8 cellular contexts compared by ENCODE assay signal in genomic region chr15:79184465-79184892, GRCh38.
A peak's percentile ranks its signal among the peaks of the same experiment; 100 is the strongest.
DNase-seq lines count a peak whose midpoint lies in the region; ATAC-seq and TF ChIP-seq lines count a peak whose summit lies in the region.

No MANE protein-coding gene starts in this region.

- DNase-seq in AG04450 (ENCODE audit: low read depth, low spot score) (peak; percentile 8), GM19238 (ENCODE audit: insufficient read length, low spot score) (peak; percentile 45), NCI-H524 (lab: John Stamatoyannopoulos, UW) (peak; percentile 40 to 73), mesenchymal stem cell (peak; percentile 61)
- DNase-seq in activated CD4-positive, alpha-beta memory T cell treated with anti-CD3 and anti-CD28 coated beads, Interleukin-2, amount 10 ng/mL, durations not matched to agents 7 days and 5 days: peak; percentile 71
- peak; percentile 40 for DNase-seq in effector CD8-positive, alpha-beta T cell (lab: John Stamatoyannopoulos, UW)
- DNase-seq in stimulated activated CD8-positive, alpha-beta memory T cell treated with anti-CD3 and anti-CD28 coated beads, Interleukin-15, amount 100 ng/mL, for 24 hours (ENCODE audit: low read depth): peak; percentile 35

- no peak overlapping the region for H3K18ac ChIP-seq in mesenchymal stem cell (ENCODE audit: low read depth in 1 of 2, low read length in 2 of 2)

- no peak overlapping the region for H3K4me3 ChIP-seq in AG04450 (ENCODE audit: low read depth, low read length)
- no peak overlapping the region for H3K4me3 ChIP-seq in mesenchymal stem cell (ENCODE audit: insufficient read depth in 1 of 2, low read depth in 1 of 2, low read length in 2 of 2)

- POLR2A ChIA-PET in AG04450 (lab: Yijun Ruan, JAX): no interaction called here
- POLR2A ChIA-PET in activated CD4-positive, alpha-beta memory T cell treated with anti-CD3 and anti-CD28 coated beads, Interleukin-2, amount 10 ng/mL, durations not matched to agents 7 days and 5 days (lab: Charles Lee): interaction anchor here (1.4 kb wide), 1 partner anchor 10 kb away, joined by 5 read pairs; no protein-coding TSS in a partner anchor

- H3K36me3 Mint-ChIP-seq in activated CD4-positive, alpha-beta memory T cell treated with anti-CD3 and anti-CD28 coated beads, Interleukin-2, amount 10 ng/mL, durations not matched to agents 7 days and 5 days (ENCODE audit: low read depth): no peaks in the 10 kb centered on the region

- H3K79me1 ChIP-seq in mesenchymal stem cell (replicated peaks; ENCODE audit: low read length, poor library complexity, severe bottlenecking): no peaks in the 10 kb centered on the region

- no peaks in the 10 kb centered on the region for H3K9me3 Mint-ChIP-seq in activated CD4-positive, alpha-beta memory T cell treated with anti-CD3 and anti-CD28 coated beads, Interleukin-2, amount 10 ng/mL, durations not matched to agents 7 days and 5 days

- no peak overlapping the region for H2BK12ac ChIP-seq in mesenchymal stem cell (ENCODE audit: low read length in 2 of 2)

- H3K4me1 Mint-ChIP-seq in activated CD4-positive, alpha-beta memory T cell treated with anti-CD3 and anti-CD28 coated beads, Interleukin-2, amount 10 ng/mL, durations not matched to agents 7 days and 5 days: no peaks in the 10 kb centered on the region

- 18% methylated on average over 4 of the region's 4 CpGs for WGBS in mesenchymal stem cell

- TF ChIP-seq CTCF in AG04450 (IDR thresholded peaks at IDR 0.05; ENCODE audit: low read depth, low read length): peak; percentile 97

- H2BK120ac ChIP-seq in mesenchymal stem cell (ENCODE audit: low read depth, low read length): no peak overlapping the region

- no peak overlapping the region for H2BK15ac ChIP-seq in mesenchymal stem cell (ENCODE audit: low read depth, poor library complexity, severe bottlenecking)

- CTCF ChIA-PET in AG04450 (lab: Charles Lee): interaction anchor here (0.6 to 5.0 kb wide), 67 partner anchors 8 to 570 kb away, joined by 3 to 68 read pairs (median 4); partner anchors contain the start of gene ADAMTS7
- CTCF ChIA-PET in activated CD4-positive, alpha-beta memory T cell treated with anti-CD3 and anti-CD28 coated beads, Interleukin-2, amount 10 ng/mL, durations not matched to agents 7 days and 5 days (lab: Charles Lee): interaction anchor here (0.6 to 3.3 kb wide), 32 partner anchors 8 to 433 kb away, joined by 3 to 57 read pairs (median 4); no protein-coding TSS in a partner anchor

- no peak overlapping the region for H3K14ac ChIP-seq in mesenchymal stem cell (ENCODE audit: low read length in 2 of 2)

- H3K27me3 Mint-ChIP-seq in activated CD4-positive, alpha-beta memory T cell treated with anti-CD3 and anti-CD28 coated beads, Interleukin-2, amount 10 ng/mL, durations not matched to agents 7 days and 5 days: peaks cover 8% of the 10 kb centered on the region

- no peak overlapping the region for H3K27ac ChIP-seq in AG04450 (ENCODE audit: low read depth, low read length)
- no peak overlapping the region for H3K27ac ChIP-seq in mesenchymal stem cell (ENCODE audit: low read length, poor library complexity, severe bottlenecking)

- no peak overlapping the region for H3K23ac ChIP-seq in mesenchymal stem cell (ENCODE audit: low read length in 2 of 2)

- no peak for ATAC-seq in GM19328 (IDR thresholded peaks at IDR 0.05; ENCODE audit: unreplicated experiment)

- no peak overlapping the region for H4K8ac ChIP-seq in mesenchymal stem cell (ENCODE audit: low read length)

- H3K9ac ChIP-seq in mesenchymal stem cell (ENCODE audit: low read length): no peak overlapping the region

- H2BK5ac ChIP-seq in mesenchymal stem cell (ENCODE audit: low read depth, low read length, poor library complexity, severe bottlenecking): no peak overlapping the region

- H3K4me2 ChIP-seq in mesenchymal stem cell (ENCODE audit: low read length, poor library complexity, severe bottlenecking): no peak overlapping the region

- H3K27ac Mint-ChIP-seq in activated CD4-positive, alpha-beta memory T cell treated with anti-CD3 and anti-CD28 coated beads, Interleukin-2, amount 10 ng/mL, durations not matched to agents 7 days and 5 days: no peak overlapping the region

- peaks cover 2% of the 10 kb centered on the region for H3K4me1 ChIP-seq in mesenchymal stem cell (ENCODE audit: control insufficient read depth, insufficient read depth, low read depth, low read length)

- H3K4me3 Mint-ChIP-seq in activated CD4-positive, alpha-beta memory T cell treated with anti-CD3 and anti-CD28 coated beads, Interleukin-2, amount 10 ng/mL, durations not matched to agents 7 days and 5 days: no peak overlapping the region

- no peak overlapping the region for H2AFZ ChIP-seq in mesenchymal stem cell (ENCODE audit: low read depth, low read length)

- H3K4ac ChIP-seq in mesenchymal stem cell (ENCODE audit: low read depth in 1 of 2, low read length in 2 of 2): no peak overlapping the region

- H3K27me3 ChIP-seq in AG04450 (ENCODE audit: control insufficient read depth, insufficient read depth, low read length) (peaks cover 10% of the 10 kb centered on the region), mesenchymal stem cell (ENCODE audit: control insufficient read depth in 1 of 2, insufficient read depth in 1 of 2, low read length in 2 of 2) (peaks cover 15 to 45% of the 10 kb centered on the region in 2 experiments)

- H3K9me3 ChIP-seq in AG04450 (ENCODE audit: control insufficient read depth, insufficient read depth, low read length) (no peaks in the 10 kb centered on the region), mesenchymal stem cell (ENCODE audit: control insufficient read depth, low read length) (no peaks in the 10 kb centered on the region)

- H4K91ac ChIP-seq in mesenchymal stem cell (ENCODE audit: low read length): no peak overlapping the region

- H2AK5ac ChIP-seq in mesenchymal stem cell (ENCODE audit: low read length, severe bottlenecking): no peak overlapping the region

- no peaks in the 10 kb centered on the region for H3K36me3 ChIP-seq in mesenchymal stem cell (ENCODE audit: control insufficient read depth in 1 of 2, insufficient read depth in 2 of 2, low read depth in 1 of 2, low read length in 2 of 2)

Comparison
In these comparisons a context has a peak if more than half of its experiments do, and no peak if none do; other contexts are left out.
1. DNase-seq: peak in every context shown above with its lines; median percentile 71 in activated CD4-positive, alpha-beta memory T cell treated with anti-CD3 and anti-CD28 coated beads, Interleukin-2, amount 10 ng/mL, durations not matched to agents 7 days and 5 days; 61 in mesenchymal stem cell; 56 in NCI-H524; 45 in GM19238; 40 in effector CD8-positive, alpha-beta T cell; 35 in stimulated activated CD8-positive, alpha-beta memory T cell treated with anti-CD3 and anti-CD28 coated beads, Interleukin-15, amount 100 ng/mL, for 24 hours; 8 in AG04450.